36 cellular contexts compared by ENCODE assay signal in the genomic region with DNA sequence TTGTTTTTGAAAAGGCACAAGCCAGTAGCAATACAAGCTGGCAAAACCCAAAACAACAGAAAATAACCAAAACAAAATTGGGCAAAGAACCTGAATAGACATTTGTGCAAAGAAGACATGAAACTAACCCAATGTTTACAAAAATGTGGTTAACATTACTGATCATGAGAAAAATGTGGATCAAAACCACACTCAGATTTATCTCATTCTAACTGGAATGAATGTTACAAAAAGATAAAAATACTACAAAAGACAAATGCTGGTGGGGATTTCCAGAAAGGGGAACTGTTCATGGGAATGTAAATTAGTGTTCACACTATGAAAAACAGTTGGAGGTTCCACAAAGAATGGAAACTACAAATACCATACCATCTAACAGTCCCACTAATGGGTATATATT. TPM values are rescaled to one million over a fixed set of nuclear protein-coding genes. Genes with fewer than 3 reads are reported as not detected.
A peak's percentile ranks its signal among the peaks of the same experiment; 100 is the strongest.
DNase-seq lines count a peak whose midpoint lies in the region; ATAC-seq, FAIRE-seq and TF ChIP-seq lines count a peak whose summit lies in the region.
"Had no signal": no experiment of that assay in that cellular context is flagged by ENCODE, and none has a peak within 500 bp of the region (broad histone marks: within the 10 kb centered on the region; RNA-seq: fewer than 3 reads in every experiment).

No MANE protein-coding gene starts in this region.

- intact Hi-C loops in K562 (cut with micrococcal nuclease) = no loop called here

- H3K9me3 ChIP-seq in K562 (replicated peaks; ENCODE audit: control insufficient read depth, insufficient read depth, low read depth, low read length) (no peaks in the 10 kb centered on the region), MG63 (no peaks in the 10 kb centered on the region)
- H3K9me3 ChIP-seq: Caco-2, colonic mucosa, gastrocnemius medialis, left lung, psoas muscle, upper lobe of left lung had no signal

- H3K9me1 ChIP-seq in K562 (ENCODE audit: control insufficient read depth, insufficient read depth, low read length) = no peaks in the 10 kb centered on the region

- no peak for FAIRE-seq in K562 (lab: Jason Lieb, UNC)
- FAIRE-seq: islet of Langerhans had no signal

- H3K36me3 Mint-ChIP-seq in memory B cell = no peaks in the 10 kb centered on the region
- H3K36me3 Mint-ChIP-seq: activated CD8-positive, alpha-beta memory T cell treated with anti-CD3 and anti-CD28 coated beads, Interleukin-2, amount 10 ng/mL, durations not matched to agents 7 days and 5 days; naive B cell; stimulated activated naive B cell treated with anti-CD40 and anti-IgM and Interleukin-4, amounts not matched to agents 10 μg/mL and 1 μg/mL and 100 μg/mL, for 72 hours; WTC11 had no signal

- in situ Hi-C loops in K562 (cut with MboI) = no loop called here

- no peaks in the 10 kb centered on the region for H3K79me2 ChIP-seq in K562 (ENCODE audit: control insufficient read depth, insufficient read depth, low read length)

- DNase-seq in ELR (ENCODE audit: low read depth) (peak; percentile 26), RPMI7951 (ENCODE audit: low read depth) (peak; percentile 30), K562 (ENCODE audit: extremely low read depth in 1 of 4, low spot score in 3 of 4) (no peak), memory B cell (ENCODE audit: low spot score in 2 of 2) (no peak), SKM-1 treated with dmso at 0.1 percent for 144 hours (lab: John Stamatoyannopoulos, UW; ENCODE audit: unreplicated experiment) (no peak), MG63 (no peak)
- DNase-seq: activated CD8-positive, alpha-beta memory T cell treated with anti-CD3 and anti-CD28 coated beads, Interleukin-2, amount 10 ng/mL, durations not matched to agents 7 days and 5 days; activated naive CD4-positive, alpha-beta T cell; activated T-cell treated with anti-CD3 and anti-CD28 coated beads, Interleukin-2, amount 50 U/mL, for 48 hours; C1 segment of cervical spinal cord; Caco-2; colonic mucosa; DMS79; effector memory CD8-positive, alpha-beta T cell; erythroblast; gastrocnemius medialis; GOT3; KBM-7; left lung; naive B cell; NCI-H1436 treated with DMSO at 0.1 percent for 48 hours; NCI-H2107; NCI-H446; NCI-H82; occipital lobe; psoas muscle; Right ventricle myocardium superior; stimulated activated CD4-positive, alpha-beta T cell treated with anti-CD3 and anti-CD28 coated beads, Interleukin-15, amount 100 ng/mL, for 24 hours; stimulated activated naive B cell treated with anti-CD40 and anti-IgM and Interleukin-4, amounts not matched to agents 10 μg/mL and 1 μg/mL and 100 μg/mL, for 72 hours; upper lobe of left lung had no signal

- ATAC-seq in K562 (no peak), memory B cell (ENCODE audit: low read depth) (peak; percentile 31), HG03196 (IDR thresholded peaks at IDR 0.05; ENCODE audit: unreplicated experiment) (no peak), HG03175 (IDR thresholded peaks at IDR 0.05; ENCODE audit: unreplicated experiment) (no peak)
- ATAC-seq: activated CD8-positive, alpha-beta memory T cell treated with anti-CD3 and anti-CD28 coated beads, Interleukin-2, amount 10 ng/mL, durations not matched to agents 7 days and 5 days; effector memory CD8-positive, alpha-beta T cell; gastrocnemius medialis; left lung; psoas muscle; stimulated activated naive B cell treated with anti-CD40 and anti-IgM and Interleukin-4, amounts not matched to agents 10 μg/mL and 1 μg/mL and 100 μg/mL, for 72 hours; WTC11 had no signal

- POLR2A ChIA-PET in K562 (lab: Yijun Ruan, JAX) = no interaction called here

- H3K9me3 Mint-ChIP-seq in memory B cell = no peaks in the 10 kb centered on the region
- H3K9me3 Mint-ChIP-seq: effector memory CD8-positive, alpha-beta T cell; naive B cell; stimulated activated naive B cell treated with anti-CD40 and anti-IgM and Interleukin-4, amounts not matched to agents 10 μg/mL and 1 μg/mL and 100 μg/mL, for 72 hours had no signal

- no peaks in the 10 kb centered on the region for H3K4me1 ChIP-seq in K562 (replicated peaks in 1 of 2; ENCODE audit: control insufficient read depth in 2 of 2, insufficient read depth in 2 of 2, low read length in 2 of 2)
- H3K4me1 ChIP-seq: colonic mucosa, gastrocnemius medialis, left lung, psoas muscle, upper lobe of left lung had no signal

- TF ChIP-seq RAD21 in K562 (CRISPR knock-in tag; conservative IDR thresholded peaks at IDR 0.05 in 1 of 2, IDR thresholded peaks at IDR 0.05 in 1 of 2) = no peak

- BruUV-seq in K562 (replicated peaks; lab: Mats Ljungman, UMichigan) = no TSS peak

- H3K36me3 ChIP-seq in K562 (ENCODE audit: control insufficient read depth, insufficient read depth, low read length) (no peaks in the 10 kb centered on the region), MG63 (no peaks in the 10 kb centered on the region)
- H3K36me3 ChIP-seq: colonic mucosa, gastrocnemius medialis, left lung, upper lobe of left lung had no signal

- H3K4me2 ChIP-seq in K562 (ENCODE audit: insufficient read depth, low read length) = no peak overlapping the region

- H3K27me3 ChIP-seq in K562 (ENCODE audit: control insufficient read depth in 2 of 2, insufficient read depth in 2 of 2, low read length in 2 of 2) = peaks cover 0 to 12% of the 10 kb centered on the region in 2 experiments; a peak in 3 of 5 replicates
- no peaks in the 10 kb centered on the region; the same call in 1 of the 2 replicates for H3K27me3 ChIP-seq in MG63
- H3K27me3 ChIP-seq: colonic mucosa, gastrocnemius medialis, left lung, upper lobe of left lung had no signal

- no peaks in the 10 kb centered on the region for H3K27me3 Mint-ChIP-seq in memory B cell

- no peak overlapping the region for H3K9ac ChIP-seq in K562 (ENCODE audit: insufficient read depth in 1 of 2, low read depth in 2 of 2, low read length in 2 of 2)

- H4K20me1 ChIP-seq in K562 (replicated peaks; ENCODE audit: control insufficient read depth, insufficient read depth, low read length) = no peaks in the 10 kb centered on the region

- TF ChIP-seq POLR2A in K562 (conservative IDR thresholded peaks at IDR 0.05) = no peak

- H3K4me3 Mint-ChIP-seq in memory B cell = no peak overlapping the region
- H3K4me3 Mint-ChIP-seq: activated CD8-positive, alpha-beta memory T cell treated with anti-CD3 and anti-CD28 coated beads, Interleukin-2, amount 10 ng/mL, durations not matched to agents 7 days and 5 days; effector memory CD8-positive, alpha-beta T cell; naive B cell; stimulated activated naive B cell treated with anti-CD40 and anti-IgM and Interleukin-4, amounts not matched to agents 10 μg/mL and 1 μg/mL and 100 μg/mL, for 72 hours; WTC11 had no signal

- CTCF ChIA-PET in K562 (lab: Yijun Ruan, JAX; ENCODE audit: low intra/inter-chr PET ratio) = no interaction called here

- H3K4me3 ChIP-seq in K562 = no peak overlapping the region
- no peak overlapping the region for H3K4me3 ChIP-seq in MG63
- H3K4me3 ChIP-seq: colonic mucosa, gastrocnemius medialis, left lung, psoas muscle, upper lobe of left lung had no signal

- TF ChIP-seq EP300 in K562 (IDR thresholded peaks at IDR 0.05; ENCODE audit: low read length) = no peak

- H2AFZ ChIP-seq in K562 (ENCODE audit: low read depth, low read length) = no peak overlapping the region

- H3K27ac ChIP-seq in K562 (ENCODE audit: extremely low read depth, low read depth, low read length) = no peak overlapping the region
- H3K27ac ChIP-seq: colonic mucosa, gastrocnemius medialis, left lung, psoas muscle, upper lobe of left lung had no signal

- peaks cover 9% of the 10 kb centered on the region for H3K4me1 Mint-ChIP-seq in memory B cell
- H3K4me1 Mint-ChIP-seq: activated CD8-positive, alpha-beta memory T cell treated with anti-CD3 and anti-CD28 coated beads, Interleukin-2, amount 10 ng/mL, durations not matched to agents 7 days and 5 days had no signal

- H3K27ac Mint-ChIP-seq in memory B cell = no peak overlapping the region
- H3K27ac Mint-ChIP-seq: activated CD8-positive, alpha-beta memory T cell treated with anti-CD3 and anti-CD28 coated beads, Interleukin-2, amount 10 ng/mL, durations not matched to agents 7 days and 5 days; effector memory CD8-positive, alpha-beta T cell; stimulated activated naive B cell treated with anti-CD40 and anti-IgM and Interleukin-4, amounts not matched to agents 10 μg/mL and 1 μg/mL and 100 μg/mL, for 72 hours; WTC11 had no signal

- TF ChIP-seq CTCF in K562 (IDR thresholded peaks at IDR 0.05 in 2 of 3, conservative IDR thresholded peaks at IDR 0.05 in 1 of 3; ENCODE audit: insufficient read depth in 2 of 3, low read depth in 1 of 3, low read length in 3 of 3) = no peak

RNA-seq across cellular contexts. Expression of gene ASCL4, which starts 26.6 kb away (rescaled TPM):
- total RNA-seq in RPMI7951 (2014; rRNA removed; shearing (Covaris generic)) = not detected in 2 replicates
- total RNA-seq in K562 (2011; cell fraction: chromatin; rRNA removed; ENCODE audit: low replicate concordance) = not detected in 2 replicates
- not detected in 2 replicates for total RNA-seq in K562 (2011; cell fraction: nucleolus; rRNA removed)
- total RNA-seq in K562 (2011; cell fraction: nucleoplasm; rRNA removed) = not detected in 2 replicates
- total RNA-seq in K562 (2014; rRNA removed) (not detected in 2 replicates), K562 (2014; rRNA removed; fragmentation: Illumina TruSeq; extraction: Trizol) (not detected in 2 replicates), K562 (2015; rRNA removed; fragmentation: Illumina TruSeq; extraction: Trizol) (not detected in 2 replicates), K562 (2021) (not detected in 2 replicates)
- polyA plus RNA-seq in K562 (2011; rRNA removed) (not detected in 2 replicates), K562 (2014; fragmentation: Illumina TruSeq; extraction: Trizol) (not detected in 2 replicates), K562 (2014; fragmentation: Nextera tagmentation; extraction: Ambion mirVana) (not detected), K562 (2014; rRNA removed) (not detected in 2 replicates)
- not detected in 2 replicates for polyA plus RNA-seq in K562 (2011; cell fraction: cytosol; rRNA removed)
- polyA plus RNA-seq in K562 (2011; cell fraction: nucleus; rRNA removed) = not detected in 2 replicates
- polyA plus RNA-seq in K562 (2012) = not detected in 2 replicates
- not detected in 2 replicates for polyA minus RNA-seq in K562 (2011; rRNA and poly(A)+ RNA removed)
- not detected in 2 replicates for polyA minus RNA-seq in K562 (2011; cell fraction: cytosol; rRNA and poly(A)+ RNA removed)
- polyA minus RNA-seq in K562 (2011; cell fraction: nucleus; rRNA and poly(A)+ RNA removed) = not detected in 2 replicates
- not detected in 2 replicates for total RNA-seq in MG63 (2014; rRNA removed; shearing (Covaris generic); ENCODE audit: low replicate concordance)
- total RNA-seq: activated CD8-positive, alpha-beta memory T cell treated with anti-CD3 and anti-CD28 coated beads, Interleukin-2, amount 10 ng/mL, durations not matched to agents 7 days and 5 days; Caco-2; colonic mucosa; gastrocnemius medialis; HT-29; left lung; occipital lobe; psoas muscle; Right ventricle myocardium superior; upper lobe of left lung; WTC11 had no signal
- polyA plus RNA-seq: adipose tissue, psoas muscle had no signal

RNA-seq across cellular contexts. Expression of gene PRDM4, which starts 40.2 kb away (rescaled TPM):
- total RNA-seq in RPMI7951 (2014; rRNA removed; shearing (Covaris generic)) = 16.5 and 18.7 TPM in 2 replicates
- 29.8 and 47.7 TPM in 2 replicates for total RNA-seq in K562 (2011; cell fraction: chromatin; rRNA removed; ENCODE audit: low replicate concordance)
- 20.5 and 21.7 TPM in 2 replicates for total RNA-seq in K562 (2011; cell fraction: nucleolus; rRNA removed)
- 23.1 and 23.5 TPM in 2 replicates for total RNA-seq in K562 (2011; cell fraction: nucleoplasm; rRNA removed)
- total RNA-seq in K562 (2014; rRNA removed) (14.8 and 17.2 TPM in 2 replicates), K562 (2014; rRNA removed; fragmentation: Illumina TruSeq; extraction: Trizol) (20.0 and 21.2 TPM in 2 replicates), K562 (2015; rRNA removed; fragmentation: Illumina TruSeq; extraction: Trizol) (21.6 and 23.2 TPM in 2 replicates), K562 (2021) (23.6 and 26.0 TPM in 2 replicates)
- polyA plus RNA-seq in K562 (2011; rRNA removed) (19.1 and 20.4 TPM in 2 replicates), K562 (2014; fragmentation: Illumina TruSeq; extraction: Trizol) (21.6 and 24.5 TPM in 2 replicates), K562 (2014; fragmentation: Nextera tagmentation; extraction: Ambion mirVana) (1 to 10 TPM; 5.9 to 6.6 TPM), K562 (2014; rRNA removed) (13.6 and 14.5 TPM in 2 replicates)
- polyA plus RNA-seq in K562 (2011; cell fraction: cytosol; rRNA removed) = 14.0 and 16.8 TPM in 2 replicates
- 19.8 and 21.1 TPM in 2 replicates for polyA plus RNA-seq in K562 (2011; cell fraction: nucleus; rRNA removed)
- polyA plus RNA-seq in K562 (2012) = 14.9 and 15.3 TPM in 2 replicates
- polyA minus RNA-seq in K562 (2011; rRNA and poly(A)+ RNA removed) = 24.0 and 24.8 TPM in 2 replicates
- polyA minus RNA-seq in K562 (2011; cell fraction: cytosol; rRNA and poly(A)+ RNA removed) = 14.0 and 17.9 TPM in 2 replicates
- polyA minus RNA-seq in K562 (2011; cell fraction: nucleus; rRNA and poly(A)+ RNA removed) = 18.7 and 31.2 TPM in 2 replicates
- total RNA-seq in MG63 (2014; rRNA removed; shearing (Covaris generic); ENCODE audit: low replicate concordance) = 14.6 and 20.9 TPM in 2 replicates

Comparison
In these comparisons a context has a peak if more than half of its experiments do, and no peak if none do; other contexts are left out.
1. DNase-seq: peak in ELR (single experiment) and RPMI7951 (single experiment); none in K562 (0 of 4), memory B cell (0 of 2), SKM-1 treated with dmso at 0.1 percent for 144 hours (single experiment) and MG63 (single experiment).